Comparison of ENCODE assay signal across 8 cellular contexts in genomic region chr20:62804021-62804631, GRCh38. TPM values are rescaled to one million over a fixed set of nuclear protein-coding genes. Genes with fewer than 3 reads are reported as not detected.
A peak's percentile ranks its signal among the peaks of the same experiment; 100 is the strongest.
DNase-seq lines count a peak whose midpoint lies in the region; ATAC-seq and TF ChIP-seq lines count a peak whose summit lies in the region.

No MANE protein-coding gene starts in this region.

- no peaks in the 10 kb centered on the region for H3K9me2 ChIP-seq in Karpas-422 (replicated peaks; ENCODE audit: insufficient read depth, low read length)

- H3K27ac Mint-ChIP-seq in natural killer cell treated with Interleukin-12 subunit alpha and Interleukin-12 subunit beta and Interleukin-15 and Interleukin-18, amount 100 ng/mL, for 72 hours: peak overlapping the region; percentile 90 to 95

- H3K9me3 Mint-ChIP-seq in natural killer cell treated with Interleukin-12 subunit alpha and Interleukin-12 subunit beta and Interleukin-15 and Interleukin-18, amount 100 ng/mL, for 72 hours: no peaks in the 10 kb centered on the region

- ATAC-seq in natural killer cell treated with Interleukin-12 subunit alpha and Interleukin-12 subunit beta and Interleukin-15 and Interleukin-18, amount 100 ng/mL, for 72 hours: no peak
- ATAC-seq in HG02870 (IDR thresholded peaks at IDR 0.05; ENCODE audit: unreplicated experiment): no peak

- H2AFZ ChIP-seq in Karpas-422 (ENCODE audit: low read length): peak overlapping the region; percentile 69; the same call in 1 of the 2 replicates

- no peaks in the 10 kb centered on the region for H3K27me3 ChIP-seq in Karpas-422 (ENCODE audit: low read length)

- peak overlapping the region; percentile 28 for H3K4me3 ChIP-seq in GM12864 (ENCODE audit: low read depth, low read length)
- peak overlapping the region; percentile 64 for H3K4me3 ChIP-seq in Karpas-422 (ENCODE audit: low read length)
- H3K4me3 ChIP-seq in cardiac fibroblast (replicated peaks in 1 of 2; ENCODE audit: low read depth in 2 of 2, low read length in 2 of 2): peak overlapping the region; percentile 62 to 87

- peak overlapping the region; percentile 81 for H3K4me2 ChIP-seq in Karpas-422 (ENCODE audit: low read depth, low read length, poor library complexity, severe bottlenecking)

- peaks cover 5 to 20% of the 10 kb centered on the region in 2 donors for H3K4me1 Mint-ChIP-seq in natural killer cell treated with Interleukin-12 subunit alpha and Interleukin-12 subunit beta and Interleukin-15 and Interleukin-18, amount 100 ng/mL, for 72 hours (ENCODE audit: low read depth in 2 of 2)

- peaks cover 23% of the 10 kb centered on the region for H3K79me2 ChIP-seq in Karpas-422 (ENCODE audit: low read length)

- DNase-seq in GM12864 (ENCODE audit: low read depth) (no peak), Karpas-422 (peak; percentile 75), cardiac fibroblast (ENCODE audit: low read depth in 2 of 2) (no peak), activated gamma-delta T cell (lab: John Stamatoyannopoulos, UW) (no peak), cerebellum (ENCODE audit: low spot score) (no peak)
- DNase-seq in natural killer cell treated with Interleukin-12 subunit alpha and Interleukin-12 subunit beta and Interleukin-15 and Interleukin-18, amount 100 ng/mL, for 72 hours (ENCODE audit: low spot score): no peak
- no peak for DNase-seq in activated CD4-positive, alpha-beta T cell treated with anti-CD3 and anti-CD28 coated beads, Interleukin-2, amount 50 U/mL, for 48 hours

- H3K27ac ChIP-seq in Karpas-422 (ENCODE audit: low read length): peak overlapping the region; percentile 69

- H3K9me3 ChIP-seq in Karpas-422 (ENCODE audit: low read length): no peaks in the 10 kb centered on the region

- peaks cover 32% of the 10 kb centered on the region for H3K4me1 ChIP-seq in Karpas-422 (ENCODE audit: low read length)

- TF ChIP-seq CTCF in GM12864 (IDR thresholded peaks at IDR 0.05; ENCODE audit: low read depth, low read length, missing control alignments) (peak; percentile 5), cardiac fibroblast (IDR thresholded peaks at IDR 0.05; ENCODE audit: low read depth, low read length) (no peak)

- H4K20me1 ChIP-seq in Karpas-422 (ENCODE audit: insufficient read depth, low read depth, low read length): peaks cover 32% of the 10 kb centered on the region

- no peaks in the 10 kb centered on the region for H3K27me3 Mint-ChIP-seq in natural killer cell treated with Interleukin-12 subunit alpha and Interleukin-12 subunit beta and Interleukin-15 and Interleukin-18, amount 100 ng/mL, for 72 hours

- peaks cover 10% of the 10 kb centered on the region for H3K36me3 ChIP-seq in Karpas-422 (ENCODE audit: insufficient read depth, low read length)

- peak overlapping the region; percentile 90 for H3K4me3 Mint-ChIP-seq in natural killer cell treated with Interleukin-12 subunit alpha and Interleukin-12 subunit beta and Interleukin-15 and Interleukin-18, amount 100 ng/mL, for 72 hours

- peak overlapping the region; percentile 95 for H3K9ac ChIP-seq in Karpas-422 (ENCODE audit: low read length)

- peaks cover 1% of the 10 kb centered on the region for H3K36me3 Mint-ChIP-seq in natural killer cell treated with Interleukin-12 subunit alpha and Interleukin-12 subunit beta and Interleukin-15 and Interleukin-18, amount 100 ng/mL, for 72 hours

RNA-seq across cellular contexts. Expression of gene OGFR, which starts 0.5 kb away (rescaled TPM):
- 23.8 and 99.0 TPM in 2 replicates for total RNA-seq in Karpas-422 (2014; rRNA removed; shearing (Covaris generic); ENCODE audit: low replicate concordance)
- total RNA-seq in natural killer cell treated with Interleukin-12 subunit alpha and Interleukin-12 subunit beta and Interleukin-15 and Interleukin-18, amount 100 ng/mL, for 72 hours: 10 to 100 TPM; 75.9 to 88.7 TPM
- 12.0 TPM for total RNA-seq in cerebellum

RNA-seq across cellular contexts. Expression of gene MRGBP, which starts 7.9 kb away (rescaled TPM):
- 17.9 and 31.9 TPM in 2 replicates for total RNA-seq in Karpas-422 (2014; rRNA removed; shearing (Covaris generic); ENCODE audit: low replicate concordance)
- total RNA-seq in natural killer cell treated with Interleukin-12 subunit alpha and Interleukin-12 subunit beta and Interleukin-15 and Interleukin-18, amount 100 ng/mL, for 72 hours: 10 to 100 TPM; 14.4 to 19.3 TPM
- 11.5 TPM for total RNA-seq in cerebellum

RNA-seq across cellular contexts. Expression of gene COL9A3, which starts 12.7 kb away (rescaled TPM):
- 41.2 and 87.5 TPM in 2 replicates for total RNA-seq in Karpas-422 (2014; rRNA removed; shearing (Covaris generic); ENCODE audit: low replicate concordance)
- not detected for total RNA-seq in natural killer cell treated with Interleukin-12 subunit alpha and Interleukin-12 subunit beta and Interleukin-15 and Interleukin-18, amount 100 ng/mL, for 72 hours
- total RNA-seq in cerebellum: 3.8 TPM

RNA-seq across cellular contexts. Expression of gene TCFL5, which starts 57.5 kb away (rescaled TPM):
- total RNA-seq in Karpas-422 (2014; rRNA removed; shearing (Covaris generic); ENCODE audit: low replicate concordance): 11.3 and 11.5 TPM in 2 replicates
- 1 to 10 TPM; 4.1 to 5.9 TPM for total RNA-seq in natural killer cell treated with Interleukin-12 subunit alpha and Interleukin-12 subunit beta and Interleukin-15 and Interleukin-18, amount 100 ng/mL, for 72 hours
- total RNA-seq in cerebellum: 9.3 TPM
